In genomic region chr3:86856711-86857110, GRCh38 we compare ENCODE assay signal across 2 cellular contexts.
"Had no signal": no experiment of that assay in that cellular context is flagged by ENCODE, and none has a peak within 500 bp of the region (broad histone marks: within the 10 kb centered on the region; RNA-seq: fewer than 3 reads in every experiment).

No MANE protein-coding gene starts in this region.

- DNase-seq: GDM1, GF-D8 had no signal
